Comparison of ENCODE assay signal across 2 cellular contexts in the genomic region with DNA sequence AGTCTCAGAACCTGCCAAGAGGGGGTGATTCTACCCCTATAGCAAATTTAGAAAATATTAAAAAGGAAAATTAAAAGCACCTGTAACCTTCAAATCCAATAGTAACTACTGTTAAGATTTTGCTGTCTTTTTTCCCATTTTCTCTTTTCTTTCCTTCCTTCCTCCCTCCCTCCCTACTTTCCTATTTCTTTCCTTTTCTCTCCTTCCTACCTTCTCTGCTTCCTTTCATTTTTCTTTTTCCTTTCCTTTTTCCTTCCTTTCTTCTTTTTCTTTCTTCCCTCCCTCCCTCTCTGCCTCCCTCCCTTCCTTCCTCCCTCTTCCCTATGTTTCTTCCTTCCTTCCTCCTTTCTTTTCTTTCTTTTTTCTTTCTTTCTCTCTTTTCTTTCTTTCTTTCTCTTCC.
TF ChIP-seq lines count a peak whose summit lies in the region.

No MANE protein-coding gene starts in this region.

TF ChIP-seq in HepG2, 621 proteins besides CTCF, POLR2A, EP300 and RAD21 (continued from another document):
- TF ChIP-seq, protein P1, sequence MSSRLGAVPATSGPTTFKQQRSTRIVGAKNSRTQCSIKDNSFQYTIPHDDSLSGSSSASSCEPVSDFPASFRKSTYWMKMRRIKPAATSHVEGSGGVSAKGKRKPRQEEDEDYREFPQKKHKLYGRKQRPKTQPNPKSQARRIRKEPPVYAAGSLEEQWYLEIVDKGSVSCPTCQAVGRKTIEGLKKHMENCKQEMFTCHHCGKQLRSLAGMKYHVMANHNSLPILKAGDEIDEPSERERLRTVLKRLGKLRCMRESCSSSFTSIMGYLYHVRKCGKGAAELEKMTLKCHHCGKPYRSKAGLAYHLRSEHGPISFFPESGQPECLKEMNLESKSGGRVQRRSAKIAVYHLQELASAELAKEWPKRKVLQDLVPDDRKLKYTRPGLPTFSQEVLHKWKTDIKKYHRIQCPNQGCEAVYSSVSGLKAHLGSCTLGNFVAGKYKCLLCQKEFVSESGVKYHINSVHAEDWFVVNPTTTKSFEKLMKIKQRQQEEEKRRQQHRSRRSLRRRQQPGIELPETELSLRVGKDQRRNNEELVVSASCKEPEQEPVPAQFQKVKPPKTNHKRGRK (CRISPR knock-in tag; IDR thresholded peaks at IDR 0.05), result peak; percentile 71; the same call in 1 of the 2 replicates
- TF ChIP-seq, protein P2, sequence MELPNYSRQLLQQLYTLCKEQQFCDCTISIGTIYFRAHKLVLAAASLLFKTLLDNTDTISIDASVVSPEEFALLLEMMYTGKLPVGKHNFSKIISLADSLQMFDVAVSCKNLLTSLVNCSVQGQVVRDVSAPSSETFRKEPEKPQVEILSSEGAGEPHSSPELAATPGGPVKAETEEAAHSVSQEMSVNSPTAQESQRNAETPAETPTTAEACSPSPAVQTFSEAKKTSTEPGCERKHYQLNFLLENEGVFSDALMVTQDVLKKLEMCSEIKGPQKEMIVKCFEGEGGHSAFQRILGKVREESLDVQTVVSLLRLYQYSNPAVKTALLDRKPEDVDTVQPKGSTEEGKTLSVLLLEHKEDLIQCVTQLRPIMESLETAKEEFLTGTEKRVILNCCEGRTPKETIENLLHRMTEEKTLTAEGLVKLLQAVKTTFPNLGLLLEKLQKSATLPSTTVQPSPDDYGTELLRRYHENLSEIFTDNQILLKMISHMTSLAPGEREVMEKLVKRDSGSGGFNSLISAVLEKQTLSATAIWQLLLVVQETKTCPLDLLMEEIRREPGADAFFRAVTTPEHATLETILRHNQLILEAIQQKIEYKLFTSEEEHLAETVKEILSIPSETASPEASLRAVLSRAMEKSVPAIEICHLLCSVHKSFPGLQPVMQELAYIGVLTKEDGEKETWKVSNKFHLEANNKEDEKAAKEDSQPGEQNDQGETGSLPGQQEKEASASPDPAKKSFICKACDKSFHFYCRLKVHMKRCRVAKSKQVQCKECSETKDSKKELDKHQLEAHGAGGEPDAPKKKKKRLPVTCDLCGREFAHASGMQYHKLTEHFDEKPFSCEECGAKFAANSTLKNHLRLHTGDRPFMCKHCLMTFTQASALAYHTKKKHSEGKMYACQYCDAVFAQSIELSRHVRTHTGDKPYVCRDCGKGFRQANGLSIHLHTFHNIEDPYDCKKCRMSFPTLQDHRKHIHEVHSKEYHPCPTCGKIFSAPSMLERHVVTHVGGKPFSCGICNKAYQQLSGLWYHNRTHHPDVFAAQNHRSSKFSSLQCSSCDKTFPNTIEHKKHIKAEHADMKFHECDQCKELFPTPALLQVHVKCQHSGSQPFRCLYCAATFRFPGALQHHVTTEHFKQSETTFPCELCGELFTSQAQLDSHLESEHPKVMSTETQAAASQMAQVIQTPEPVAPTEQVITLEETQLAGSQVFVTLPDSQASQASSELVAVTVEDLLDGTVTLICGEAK (IDR thresholded peaks at IDR 0.05), result 0 out of 2 replicates have a peak, but pooled peaks have one; percentile 2
- TF ChIP-seq, protein P2 (CRISPR knock-in tag; IDR thresholded peaks at IDR 0.05), result no peak
- peak; percentile 69 for TF ChIP-seq SRSF9 (IDR thresholded peaks at IDR 0.05; ENCODE audit: borderline replicate concordance, insufficient read depth, low read depth, low read length, poor library complexity, severe bottlenecking)

TF ChIP-seq in K562, 482 proteins besides CTCF, POLR2A, EP300 and RAD21 (continued from another document and continues in another):
- TF ChIP-seq NONO (IDR thresholded peaks at IDR 0.05; ENCODE audit: low read depth in 2 of 2, low read length in 1 of 2) (no peak), ZNF184 (CRISPR knock-in tag; IDR thresholded peaks at IDR 0.05) (no peak), THRAP3 (IDR thresholded peaks at IDR 0.05; ENCODE audit: borderline replicate concordance) (peak; percentile 83; the same call in 1 of the 2 replicates), LCOR (CRISPR knock-in tag; IDR thresholded peaks at IDR 0.05) (no peak), MTA1 (IDR thresholded peaks at IDR 0.05; ENCODE audit: borderline replicate concordance) (peak; percentile 40; the same call in 1 of the 2 replicates), TRIM24 (IDR thresholded peaks at IDR 0.05) (0 out of 4 replicates have a peak, but pooled peaks of 1 of the 2 experiments have one; percentile 31), LARP7 (IDR thresholded peaks at IDR 0.05) (no peak), TCF7L2 (IDR thresholded peaks at IDR 0.05; ENCODE audit: low read depth, low read length) (no peak), CBFB (CRISPR knock-in tag; IDR thresholded peaks at IDR 0.05) (no peak), ARHGAP35 (IDR thresholded peaks at IDR 0.05; ENCODE audit: partially characterized antibody) (peak; percentile 25), RFX5 (IDR thresholded peaks at IDR 0.05; ENCODE audit: low read depth, low read length) (no peak), JUNB (CRISPR knock-in tag; conservative IDR thresholded peaks at IDR 0.05) (no peak), FOXA1 (IDR thresholded peaks at IDR 0.05; ENCODE audit: borderline replicate concordance) (no peak), ZNF121 (CRISPR knock-in tag; conservative IDR thresholded peaks at IDR 0.05) (no peak), HDAC1 (IDR thresholded peaks at IDR 0.05) (no peak), RHOXF2B (CRISPR knock-in tag; conservative IDR thresholded peaks at IDR 0.05) (no peak), PCBP2 (IDR thresholded peaks at IDR 0.05; ENCODE audit: low read depth, low read length, poor library complexity, severe bottlenecking) (peak; percentile 80), ZFPM2 (CRISPR knock-in tag; IDR thresholded peaks at IDR 0.05) (no peak)
- TF ChIP-seq, protein P3, sequence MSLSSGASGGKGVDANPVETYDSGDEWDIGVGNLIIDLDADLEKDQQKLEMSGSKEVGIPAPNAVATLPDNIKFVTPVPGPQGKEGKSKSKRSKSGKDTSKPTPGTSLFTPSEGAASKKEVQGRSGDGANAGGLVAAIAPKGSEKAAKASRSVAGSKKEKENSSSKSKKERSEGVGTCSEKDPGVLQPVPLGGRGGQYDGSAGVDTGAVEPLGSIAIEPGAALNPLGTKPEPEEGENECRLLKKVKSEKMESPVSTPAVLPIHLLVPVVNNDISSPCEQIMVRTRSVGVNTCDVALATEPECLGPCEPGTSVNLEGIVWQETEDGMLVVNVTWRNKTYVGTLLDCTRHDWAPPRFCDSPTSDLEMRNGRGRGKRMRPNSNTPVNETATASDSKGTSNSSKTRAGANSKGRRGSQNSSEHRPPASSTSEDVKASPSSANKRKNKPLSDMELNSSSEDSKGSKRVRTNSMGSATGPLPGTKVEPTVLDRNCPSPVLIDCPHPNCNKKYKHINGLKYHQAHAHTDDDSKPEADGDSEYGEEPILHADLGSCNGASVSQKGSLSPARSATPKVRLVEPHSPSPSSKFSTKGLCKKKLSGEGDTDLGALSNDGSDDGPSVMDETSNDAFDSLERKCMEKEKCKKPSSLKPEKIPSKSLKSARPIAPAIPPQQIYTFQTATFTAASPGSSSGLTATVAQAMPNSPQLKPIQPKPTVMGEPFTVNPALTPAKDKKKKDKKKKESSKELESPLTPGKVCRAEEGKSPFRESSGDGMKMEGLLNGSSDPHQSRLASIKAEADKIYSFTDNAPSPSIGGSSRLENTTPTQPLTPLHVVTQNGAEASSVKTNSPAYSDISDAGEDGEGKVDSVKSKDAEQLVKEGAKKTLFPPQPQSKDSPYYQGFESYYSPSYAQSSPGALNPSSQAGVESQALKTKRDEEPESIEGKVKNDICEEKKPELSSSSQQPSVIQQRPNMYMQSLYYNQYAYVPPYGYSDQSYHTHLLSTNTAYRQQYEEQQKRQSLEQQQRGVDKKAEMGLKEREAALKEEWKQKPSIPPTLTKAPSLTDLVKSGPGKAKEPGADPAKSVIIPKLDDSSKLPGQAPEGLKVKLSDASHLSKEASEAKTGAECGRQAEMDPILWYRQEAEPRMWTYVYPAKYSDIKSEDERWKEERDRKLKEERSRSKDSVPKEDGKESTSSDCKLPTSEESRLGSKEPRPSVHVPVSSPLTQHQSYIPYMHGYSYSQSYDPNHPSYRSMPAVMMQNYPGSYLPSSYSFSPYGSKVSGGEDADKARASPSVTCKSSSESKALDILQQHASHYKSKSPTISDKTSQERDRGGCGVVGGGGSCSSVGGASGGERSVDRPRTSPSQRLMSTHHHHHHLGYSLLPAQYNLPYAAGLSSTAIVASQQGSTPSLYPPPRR (CRISPR knock-in tag; IDR thresholded peaks at IDR 0.05; ENCODE audit: borderline replicate concordance), result no peak
- TF ChIP-seq, protein P4, sequence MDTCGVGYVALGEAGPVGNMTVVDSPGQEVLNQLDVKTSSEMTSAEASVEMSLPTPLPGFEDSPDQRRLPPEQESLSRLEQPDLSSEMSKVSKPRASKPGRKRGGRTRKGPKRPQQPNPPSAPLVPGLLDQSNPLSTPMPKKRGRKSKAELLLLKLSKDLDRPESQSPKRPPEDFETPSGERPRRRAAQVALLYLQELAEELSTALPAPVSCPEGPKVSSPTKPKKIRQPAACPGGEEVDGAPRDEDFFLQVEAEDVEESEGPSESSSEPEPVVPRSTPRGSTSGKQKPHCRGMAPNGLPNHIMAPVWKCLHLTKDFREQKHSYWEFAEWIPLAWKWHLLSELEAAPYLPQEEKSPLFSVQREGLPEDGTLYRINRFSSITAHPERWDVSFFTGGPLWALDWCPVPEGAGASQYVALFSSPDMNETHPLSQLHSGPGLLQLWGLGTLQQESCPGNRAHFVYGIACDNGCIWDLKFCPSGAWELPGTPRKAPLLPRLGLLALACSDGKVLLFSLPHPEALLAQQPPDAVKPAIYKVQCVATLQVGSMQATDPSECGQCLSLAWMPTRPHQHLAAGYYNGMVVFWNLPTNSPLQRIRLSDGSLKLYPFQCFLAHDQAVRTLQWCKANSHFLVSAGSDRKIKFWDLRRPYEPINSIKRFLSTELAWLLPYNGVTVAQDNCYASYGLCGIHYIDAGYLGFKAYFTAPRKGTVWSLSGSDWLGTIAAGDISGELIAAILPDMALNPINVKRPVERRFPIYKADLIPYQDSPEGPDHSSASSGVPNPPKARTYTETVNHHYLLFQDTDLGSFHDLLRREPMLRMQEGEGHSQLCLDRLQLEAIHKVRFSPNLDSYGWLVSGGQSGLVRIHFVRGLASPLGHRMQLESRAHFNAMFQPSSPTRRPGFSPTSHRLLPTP (IDR thresholded peaks at IDR 0.05; ENCODE audit: borderline replicate concordance, extremely low read depth, insufficient read length), result no peak
- TF ChIP-seq, protein P5, sequence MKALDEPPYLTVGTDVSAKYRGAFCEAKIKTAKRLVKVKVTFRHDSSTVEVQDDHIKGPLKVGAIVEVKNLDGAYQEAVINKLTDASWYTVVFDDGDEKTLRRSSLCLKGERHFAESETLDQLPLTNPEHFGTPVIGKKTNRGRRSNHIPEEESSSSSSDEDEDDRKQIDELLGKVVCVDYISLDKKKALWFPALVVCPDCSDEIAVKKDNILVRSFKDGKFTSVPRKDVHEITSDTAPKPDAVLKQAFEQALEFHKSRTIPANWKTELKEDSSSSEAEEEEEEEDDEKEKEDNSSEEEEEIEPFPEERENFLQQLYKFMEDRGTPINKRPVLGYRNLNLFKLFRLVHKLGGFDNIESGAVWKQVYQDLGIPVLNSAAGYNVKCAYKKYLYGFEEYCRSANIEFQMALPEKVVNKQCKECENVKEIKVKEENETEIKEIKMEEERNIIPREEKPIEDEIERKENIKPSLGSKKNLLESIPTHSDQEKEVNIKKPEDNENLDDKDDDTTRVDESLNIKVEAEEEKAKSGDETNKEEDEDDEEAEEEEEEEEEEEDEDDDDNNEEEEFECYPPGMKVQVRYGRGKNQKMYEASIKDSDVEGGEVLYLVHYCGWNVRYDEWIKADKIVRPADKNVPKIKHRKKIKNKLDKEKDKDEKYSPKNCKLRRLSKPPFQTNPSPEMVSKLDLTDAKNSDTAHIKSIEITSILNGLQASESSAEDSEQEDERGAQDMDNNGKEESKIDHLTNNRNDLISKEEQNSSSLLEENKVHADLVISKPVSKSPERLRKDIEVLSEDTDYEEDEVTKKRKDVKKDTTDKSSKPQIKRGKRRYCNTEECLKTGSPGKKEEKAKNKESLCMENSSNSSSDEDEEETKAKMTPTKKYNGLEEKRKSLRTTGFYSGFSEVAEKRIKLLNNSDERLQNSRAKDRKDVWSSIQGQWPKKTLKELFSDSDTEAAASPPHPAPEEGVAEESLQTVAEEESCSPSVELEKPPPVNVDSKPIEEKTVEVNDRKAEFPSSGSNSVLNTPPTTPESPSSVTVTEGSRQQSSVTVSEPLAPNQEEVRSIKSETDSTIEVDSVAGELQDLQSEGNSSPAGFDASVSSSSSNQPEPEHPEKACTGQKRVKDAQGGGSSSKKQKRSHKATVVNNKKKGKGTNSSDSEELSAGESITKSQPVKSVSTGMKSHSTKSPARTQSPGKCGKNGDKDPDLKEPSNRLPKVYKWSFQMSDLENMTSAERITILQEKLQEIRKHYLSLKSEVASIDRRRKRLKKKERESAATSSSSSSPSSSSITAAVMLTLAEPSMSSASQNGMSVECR (CRISPR knock-in tag; IDR thresholded peaks at IDR 0.05), result no peak
- TF ChIP-seq, protein P6, sequence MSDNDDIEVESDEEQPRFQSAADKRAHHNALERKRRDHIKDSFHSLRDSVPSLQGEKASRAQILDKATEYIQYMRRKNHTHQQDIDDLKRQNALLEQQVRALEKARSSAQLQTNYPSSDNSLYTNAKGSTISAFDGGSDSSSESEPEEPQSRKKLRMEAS (CRISPR knock-in tag; IDR thresholded peaks at IDR 0.05), result no peak
- TF ChIP-seq, protein P7, sequence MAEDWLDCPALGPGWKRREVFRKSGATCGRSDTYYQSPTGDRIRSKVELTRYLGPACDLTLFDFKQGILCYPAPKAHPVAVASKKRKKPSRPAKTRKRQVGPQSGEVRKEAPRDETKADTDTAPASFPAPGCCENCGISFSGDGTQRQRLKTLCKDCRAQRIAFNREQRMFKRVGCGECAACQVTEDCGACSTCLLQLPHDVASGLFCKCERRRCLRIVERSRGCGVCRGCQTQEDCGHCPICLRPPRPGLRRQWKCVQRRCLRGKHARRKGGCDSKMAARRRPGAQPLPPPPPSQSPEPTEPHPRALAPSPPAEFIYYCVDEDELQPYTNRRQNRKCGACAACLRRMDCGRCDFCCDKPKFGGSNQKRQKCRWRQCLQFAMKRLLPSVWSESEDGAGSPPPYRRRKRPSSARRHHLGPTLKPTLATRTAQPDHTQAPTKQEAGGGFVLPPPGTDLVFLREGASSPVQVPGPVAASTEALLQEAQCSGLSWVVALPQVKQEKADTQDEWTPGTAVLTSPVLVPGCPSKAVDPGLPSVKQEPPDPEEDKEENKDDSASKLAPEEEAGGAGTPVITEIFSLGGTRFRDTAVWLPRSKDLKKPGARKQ (CRISPR knock-in tag; IDR thresholded peaks at IDR 0.05), result no peak
